ENCODE assay signal across 20 cellular contexts in the genomic region with DNA sequence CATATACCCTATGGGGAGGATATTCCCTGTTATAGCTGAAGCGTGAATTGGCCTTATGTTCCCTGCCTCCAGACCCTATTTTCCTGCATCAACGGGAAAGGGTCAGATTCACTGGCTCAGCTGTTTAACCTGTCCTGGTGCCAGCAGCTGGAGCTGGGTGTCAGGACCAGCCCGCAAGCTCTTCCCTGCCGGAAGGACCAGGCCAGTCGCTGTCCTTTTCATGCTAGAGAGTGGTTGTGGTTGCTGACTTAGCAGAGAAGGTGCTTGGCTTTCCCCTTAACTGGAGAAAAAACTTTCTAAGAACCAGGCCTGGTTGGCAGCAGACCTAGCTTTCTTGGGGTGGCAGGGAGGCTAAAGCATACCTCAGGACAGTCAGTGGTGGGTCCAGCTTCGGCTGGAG. TPM values are rescaled to one million over a fixed set of nuclear protein-coding genes. Genes with fewer than 3 reads are reported as not detected.
DNase-seq lines count a peak whose midpoint lies in the region; ATAC-seq and TF ChIP-seq lines count a peak whose summit lies in the region.
"Had no signal": no experiment of that assay in that cellular context is flagged by ENCODE, and none has a peak within 500 bp of the region (broad histone marks: within the 10 kb centered on the region; RNA-seq: fewer than 3 reads in every experiment).

No MANE protein-coding gene starts in this region.

- H2AFZ ChIP-seq in SU-DHL-6 (ENCODE audit: low read depth, low read length, severe bottlenecking) = no peak overlapping the region

- H3F3A ChIP-seq in SU-DHL-6 (ENCODE audit: insufficient read depth) = peaks cover 23% of the 10 kb centered on the region

- H3K23ac ChIP-seq in mesendoderm (ENCODE audit: low read length) = no peak overlapping the region

- H3K9me2 ChIP-seq in SU-DHL-6 (replicated peaks; ENCODE audit: insufficient read depth, low read length) = no peaks in the 10 kb centered on the region

- peak overlapping the region; percentile 13 for H3K18ac ChIP-seq in mesendoderm (ENCODE audit: low read length)

- no peaks in the 10 kb centered on the region for H3K27me3 ChIP-seq in SU-DHL-6 (ENCODE audit: low read length)
- H3K27me3 ChIP-seq in mesendoderm (ENCODE audit: insufficient read depth, low read length, poor library complexity) = no peaks in the 10 kb centered on the region
- H3K27me3 ChIP-seq: upper lobe of right lung had no signal

- H3K36me3 ChIP-seq in SU-DHL-6 (ENCODE audit: low read length) (peaks cover 6% of the 10 kb centered on the region; the same call in 1 of the 2 replicates), mesendoderm (ENCODE audit: control insufficient read depth, insufficient read depth, low read length) (no peaks in the 10 kb centered on the region)
- H3K36me3 ChIP-seq: upper lobe of right lung had no signal

- H3K4me1 ChIP-seq in mesendoderm (ENCODE audit: control insufficient read depth, low read depth, low read length) = peaks cover 8% of the 10 kb centered on the region

- H3K79me2 ChIP-seq in SU-DHL-6 (ENCODE audit: insufficient read depth, low read length) (no peaks in the 10 kb centered on the region), mesendoderm (ENCODE audit: control insufficient read depth, insufficient read depth, low read length) (no peaks in the 10 kb centered on the region)

- no peaks in the 10 kb centered on the region for H3K27me3 Mint-ChIP-seq in activated CD8-positive, alpha-beta memory T cell treated with anti-CD3 and anti-CD28 coated beads, Interleukin-2, amount 10 ng/mL, durations not matched to agents 7 days and 5 days
- H3K27me3 Mint-ChIP-seq in stimulated activated memory B cell treated with anti-CD40 and anti-IgM and Interleukin-4, amounts not matched to agents 10 μg/mL and 1 μg/mL and 100 μg/mL, for 72 hours = no peaks in the 10 kb centered on the region

- no peaks in the 10 kb centered on the region for H4K20me1 ChIP-seq in SU-DHL-6 (ENCODE audit: low read depth, low read length)

- H2BK15ac ChIP-seq in mesendoderm (replicated peaks; ENCODE audit: low read depth) = no peak overlapping the region

- no peak overlapping the region for H3K4me3 Mint-ChIP-seq in activated CD8-positive, alpha-beta memory T cell treated with anti-CD3 and anti-CD28 coated beads, Interleukin-2, amount 10 ng/mL, durations not matched to agents 7 days and 5 days
- no peak overlapping the region for H3K4me3 Mint-ChIP-seq in stimulated activated memory B cell treated with anti-CD40 and anti-IgM and Interleukin-4, amounts not matched to agents 10 μg/mL and 1 μg/mL and 100 μg/mL, for 72 hours
- H3K4me3 Mint-ChIP-seq: immature natural killer cell had no signal

- H3K4me3 ChIP-seq in SU-DHL-6 (ENCODE audit: insufficient read depth, low read length, poor library complexity, severe bottlenecking) (no peak overlapping the region), mesendoderm (ENCODE audit: low read length) (no peak overlapping the region)
- H3K4me3 ChIP-seq: upper lobe of right lung had no signal

- DNase-seq in activated CD8-positive, alpha-beta memory T cell treated with anti-CD3 and anti-CD28 coated beads, Interleukin-2, amount 10 ng/mL, durations not matched to agents 7 days and 5 days = no peak
- no peak for DNase-seq in activated CD8-positive, alpha-beta memory T cell treated with anti-CD3 and anti-CD28 coated beads, Interleukin-2, amount 50 U/mL, for 48 hours
- no peak for DNase-seq in mesendoderm
- DNase-seq in G401 (ENCODE audit: low spot score) = no peak
- DNase-seq: activated CD4-positive, alpha-beta T cell treated with anti-CD3 and anti-CD28 coated beads for 48 hours; cortex of kidney; EL; erythroblast; GOT3; immature natural killer cell; mammary epithelial cell; NCI-H1930; occipital lobe; stimulated activated CD4-positive, alpha-beta T cell treated with anti-CD3 and anti-CD28 coated beads, Interleukin-4, amount 100 ng/mL, for 24 hours; T1000; upper lobe of right lung had no signal

- in situ Hi-C loops in G401 (cut with HindIII; ENCODE audit: low sequenced_read_pairs) = no loop called here

- no peak overlapping the region for H4K8ac ChIP-seq in mesendoderm (ENCODE audit: low read depth, low read length)

- peak overlapping the region; percentile 58 for H3K27ac Mint-ChIP-seq in activated CD8-positive, alpha-beta memory T cell treated with anti-CD3 and anti-CD28 coated beads, Interleukin-2, amount 10 ng/mL, durations not matched to agents 7 days and 5 days
- peak overlapping the region; percentile 99 for H3K27ac Mint-ChIP-seq in stimulated activated memory B cell treated with anti-CD40 and anti-IgM and Interleukin-4, amounts not matched to agents 10 μg/mL and 1 μg/mL and 100 μg/mL, for 72 hours

- H3K4me2 ChIP-seq in SU-DHL-6 (ENCODE audit: low read depth, low read length, poor library complexity, severe bottlenecking) (no peak overlapping the region), mesendoderm (ENCODE audit: low read length) (no peak overlapping the region)

- H2BK5ac ChIP-seq in mesendoderm (ENCODE audit: low read length) = no peak overlapping the region

- H3K79me1 ChIP-seq in mesendoderm (ENCODE audit: low read length) = no peaks in the 10 kb centered on the region

- H3K36me3 Mint-ChIP-seq in activated CD8-positive, alpha-beta memory T cell treated with anti-CD3 and anti-CD28 coated beads, Interleukin-2, amount 10 ng/mL, durations not matched to agents 7 days and 5 days = peaks cover 18% of the 10 kb centered on the region
- peaks cover 11% of the 10 kb centered on the region for H3K36me3 Mint-ChIP-seq in stimulated activated memory B cell treated with anti-CD40 and anti-IgM and Interleukin-4, amounts not matched to agents 10 μg/mL and 1 μg/mL and 100 μg/mL, for 72 hours

- H3K4ac ChIP-seq in mesendoderm (ENCODE audit: low read depth, low read length) = no peak overlapping the region

- ATAC-seq in activated CD8-positive, alpha-beta memory T cell treated with anti-CD3 and anti-CD28 coated beads, Interleukin-2, amount 10 ng/mL, durations not matched to agents 7 days and 5 days = no peak
- ATAC-seq in stimulated activated memory B cell treated with anti-CD40 and anti-IgM and Interleukin-4, amounts not matched to agents 10 μg/mL and 1 μg/mL and 100 μg/mL, for 72 hours = no peak
- ATAC-seq in GM19395 (IDR thresholded peaks at IDR 0.05; ENCODE audit: unreplicated experiment) = no peak
- ATAC-seq in HG03457 (IDR thresholded peaks at IDR 0.05; ENCODE audit: unreplicated experiment) = no peak
- ATAC-seq: upper lobe of right lung had no signal

- no CpG with 5 or more reads among the region's 6 CpGs for WGBS in mesendoderm (ENCODE audit: extremely low coverage, insufficient coverage, low lambda C conversion rate)

- peak overlapping the region; percentile 14 for H3K27ac ChIP-seq in SU-DHL-6 (ENCODE audit: low read depth, low read length)
- H3K27ac ChIP-seq in mesendoderm (ENCODE audit: low read depth, low read length) = no peak overlapping the region
- H3K27ac ChIP-seq: upper lobe of right lung had no signal

- no peak overlapping the region for H2AK5ac ChIP-seq in mesendoderm (ENCODE audit: low read length)

- no peak overlapping the region for H3K56ac ChIP-seq in mesendoderm (ENCODE audit: low read length)

- peaks cover 25% of the 10 kb centered on the region for H3K4me1 Mint-ChIP-seq in activated CD8-positive, alpha-beta memory T cell treated with anti-CD3 and anti-CD28 coated beads, Interleukin-2, amount 10 ng/mL, durations not matched to agents 7 days and 5 days
- H3K4me1 Mint-ChIP-seq in stimulated activated memory B cell treated with anti-CD40 and anti-IgM and Interleukin-4, amounts not matched to agents 10 μg/mL and 1 μg/mL and 100 μg/mL, for 72 hours = peaks cover 41% of the 10 kb centered on the region

- H3K9ac ChIP-seq in SU-DHL-6 (ENCODE audit: low read length) (no peak overlapping the region), mesendoderm (ENCODE audit: low read length) (no peak overlapping the region)

- TF ChIP-seq CTCF in SU-DHL-6 (IDR thresholded peaks at IDR 0.05; ENCODE audit: insufficient read depth, low read length, poor library complexity, severe bottlenecking) = no peak

- CTCF ChIA-PET in activated CD8-positive, alpha-beta memory T cell treated with anti-CD3 and anti-CD28 coated beads, Interleukin-2, amount 10 ng/mL, durations not matched to agents 7 days and 5 days (lab: Charles Lee) = interaction anchor here (1.5 kb wide), 1 partner anchor 130 kb away, joined by 5 read pairs; no protein-coding TSS in a partner anchor

- H3K9me3 Mint-ChIP-seq in activated CD8-positive, alpha-beta memory T cell treated with anti-CD3 and anti-CD28 coated beads, Interleukin-2, amount 10 ng/mL, durations not matched to agents 7 days and 5 days (ENCODE audit: low read depth) = no peaks in the 10 kb centered on the region
- no peaks in the 10 kb centered on the region for H3K9me3 Mint-ChIP-seq in stimulated activated memory B cell treated with anti-CD40 and anti-IgM and Interleukin-4, amounts not matched to agents 10 μg/mL and 1 μg/mL and 100 μg/mL, for 72 hours
- H3K9me3 Mint-ChIP-seq: immature natural killer cell had no signal

- no peak overlapping the region for H2BK120ac ChIP-seq in mesendoderm (ENCODE audit: low read depth, low read length)

- 0 out of 2 replicates have a peak, but pooled peaks cover 4% of the 10 kb centered on the region for H3K9me3 ChIP-seq in SU-DHL-6 (ENCODE audit: insufficient read depth, low read length)
- H3K9me3 ChIP-seq: upper lobe of right lung had no signal

- H4K5ac ChIP-seq in mesendoderm (ENCODE audit: low read length) = no peak overlapping the region

RNA-seq across cellular contexts. Expression of a gene that starts 5.2 kb away (rescaled TPM):
- 100 to 1,000 TPM; 130 to 135 TPM for total RNA-seq in activated CD8-positive, alpha-beta memory T cell treated with anti-CD3 and anti-CD28 coated beads, Interleukin-2, amount 10 ng/mL, durations not matched to agents 7 days and 5 days
- 83.8 TPM for polyA plus RNA-seq in mesendoderm (2013, experiment 1 of 2)
- polyA plus RNA-seq in mesendoderm (2013, experiment 2 of 2) = 84.9 TPM
- 31.1 and 37.4 TPM in 2 replicates for total RNA-seq in G401 (2014; rRNA removed; shearing (Covaris generic))

RNA-seq across cellular contexts. Expression of a gene that starts 27.2 kb away (rescaled TPM):
- total RNA-seq in activated CD8-positive, alpha-beta memory T cell treated with anti-CD3 and anti-CD28 coated beads, Interleukin-2, amount 10 ng/mL, durations not matched to agents 7 days and 5 days = 10 to 100 TPM; 25.3 to 27.9 TPM
- polyA plus RNA-seq in mesendoderm (2013, experiment 1 of 2) = 8.3 TPM
- 8.0 TPM for polyA plus RNA-seq in mesendoderm (2013, experiment 2 of 2)
- 10.0 and 10.8 TPM in 2 replicates for total RNA-seq in G401 (2014; rRNA removed; shearing (Covaris generic))
